In genomic region chr4:142983111-142983510, GRCh38 we compare ENCODE assay signal across 21 cellular contexts.
DNase-seq lines count a peak whose midpoint lies in the region; ATAC-seq, FAIRE-seq and TF ChIP-seq lines count a peak whose summit lies in the region.
"Had no signal": no experiment of that assay in that cellular context is flagged by ENCODE, and none has a peak within 500 bp of the region (broad histone marks: within the 10 kb centered on the region; RNA-seq: fewer than 3 reads in every experiment).

No MANE protein-coding gene starts in this region.

- DNase-seq in A549 (ENCODE audit: low read depth in 1 of 2, low spot score in 1 of 2) (no peak), IMR-90 (no peak), K562 (ENCODE audit: extremely low read depth in 1 of 4, low spot score in 3 of 4) (no peak), fibroblast of pulmonary artery (ENCODE audit: low read depth) (peak; percentile 1), SW 1271 (lab: John Stamatoyannopoulos, UW) (no peak)
- DNase-seq: 8988T; C1 segment of cervical spinal cord; Calu3; CD4-positive, alpha-beta memory T cell; COR-L47; DMS53; DMS79 treated with DMSO at 0.1 percent for 48 hours; GF-D8; GM23248; H7; HCEC 1CT had no signal

- BruUV-seq in IMR-90 (replicated peaks; lab: Mats Ljungman, UMichigan) (no TSS peak), K562 (replicated peaks; lab: Mats Ljungman, UMichigan) (no TSS peak)

- H3K4me3 ChIP-seq in A549: no peak overlapping the region
- H3K4me3 ChIP-seq in IMR-90 (ENCODE audit: insufficient read depth, low read depth, low read length): no peak overlapping the region
- no peak overlapping the region for H3K4me3 ChIP-seq in K562
- no peak overlapping the region for H3K4me3 ChIP-seq in fibroblast of pulmonary artery (replicated peaks; ENCODE audit: low read depth, low read length)
- H3K4me3 ChIP-seq: GM23248 had no signal

- intact Hi-C loops in IMR-90 (cut with micrococcal nuclease): loop anchor here (2.0 kb wide), 1 partner anchor 20 kb away; no protein-coding TSS in a partner anchor
- intact Hi-C loops in K562 (cut with micrococcal nuclease): no loop called here

- no peak overlapping the region for H2BK5ac ChIP-seq in IMR-90 (ENCODE audit: low read depth, low read length, poor library complexity, severe bottlenecking)

- H2AK9ac ChIP-seq in IMR-90 (replicated peaks; ENCODE audit: low read depth, low read length, poor library complexity): no peak overlapping the region

- H3K4me2 ChIP-seq in A549: no peak overlapping the region
- no peak overlapping the region for H3K4me2 ChIP-seq in IMR-90 (ENCODE audit: low read depth, low read length)
- H3K4me2 ChIP-seq in K562 (ENCODE audit: insufficient read depth, low read length): no peak overlapping the region

- no peaks in the 10 kb centered on the region for H3K79me2 ChIP-seq in K562 (ENCODE audit: control insufficient read depth, insufficient read depth, low read length)

- H3K23ac ChIP-seq in IMR-90 (ENCODE audit: low read depth, low read length): no peak overlapping the region

- H3K4me1 ChIP-seq in A549 (no peaks in the 10 kb centered on the region), IMR-90 (ENCODE audit: control insufficient read depth, insufficient read depth, low read length) (no peaks in the 10 kb centered on the region), K562 (replicated peaks in 1 of 2; ENCODE audit: control insufficient read depth in 2 of 2, insufficient read depth in 2 of 2, low read length in 2 of 2) (no peaks in the 10 kb centered on the region)

- H3K9me1 ChIP-seq in IMR-90 (ENCODE audit: insufficient read depth, low read length) (no peaks in the 10 kb centered on the region), K562 (ENCODE audit: control insufficient read depth, insufficient read depth, low read length) (no peaks in the 10 kb centered on the region)

- 25% methylated on average over 3 of the region's 3 CpGs for WGBS in A549 (ENCODE audit: missing lambda C conversion rate)
- no CpG with 5 or more reads among the region's 3 CpGs for WGBS in IMR-90 (ENCODE audit: extremely low coverage in 2 of 2, insufficient read length in 1 of 2), 2 experiments
- 0% methylated on average over 3 of the region's 3 CpGs for WGBS in K562 (ENCODE audit: insufficient coverage, low coverage, missing lambda C conversion rate)

- dilution Hi-C loops in IMR-90 (cut with HindIII; ENCODE audit: low sequenced_read_pairs, unreplicated experiment): no loop called here

- H2AK5ac ChIP-seq in IMR-90 (ENCODE audit: low read depth, low read length): no peak overlapping the region

- no peak for FAIRE-seq in A549 (lab: Jason Lieb, UNC)
- no peak for FAIRE-seq in K562 (lab: Jason Lieb, UNC)
- FAIRE-seq: GM12891, GM18507, H1 had no signal

- H3K36me3 ChIP-seq in IMR-90 (ENCODE audit: control insufficient read depth, insufficient read depth, low read length): no peaks in the 10 kb centered on the region
- no peaks in the 10 kb centered on the region for H3K36me3 ChIP-seq in K562 (ENCODE audit: control insufficient read depth, insufficient read depth, low read length)

- no peaks in the 10 kb centered on the region for H3K79me1 ChIP-seq in IMR-90 (ENCODE audit: low read depth in 1 of 2, low read length in 2 of 2)

- H3K14ac ChIP-seq in IMR-90 (replicated peaks; ENCODE audit: low read depth, low read length): no peak overlapping the region

- H3K4ac ChIP-seq in IMR-90 (ENCODE audit: low read depth, low read length): no peak overlapping the region

- H4K5ac ChIP-seq in IMR-90 (ENCODE audit: low read depth, low read length): no peak overlapping the region

- H4K91ac ChIP-seq in IMR-90 (ENCODE audit: insufficient read depth, low read depth, low read length): no peak overlapping the region

- peaks cover 5% of the 10 kb centered on the region for H3K27me3 ChIP-seq in IMR-90 (ENCODE audit: control insufficient read depth, insufficient read depth, low read length)
- H3K27me3 ChIP-seq in K562 (ENCODE audit: control insufficient read depth in 2 of 2, insufficient read depth in 2 of 2, low read length in 2 of 2): no peaks in the 10 kb centered on the region

- TF ChIP-seq CTCF in A549 (IDR thresholded peaks at IDR 0.05) (no peak), IMR-90 (conservative IDR thresholded peaks at IDR 0.05; ENCODE audit: low read depth, low read length) (no peak), K562 (IDR thresholded peaks at IDR 0.05 in 2 of 3, conservative IDR thresholded peaks at IDR 0.05 in 1 of 3; ENCODE audit: insufficient read depth in 2 of 3, low read depth in 1 of 3, low read length in 3 of 3) (no peak), fibroblast of pulmonary artery (IDR thresholded peaks at IDR 0.05; ENCODE audit: low read length, missing control alignments) (no peak)

- CTCF ChIA-PET in A549 (lab: Yijun Ruan, JAX) (no interaction called here), IMR-90 (lab: Yijun Ruan, JAX) (interaction anchor here (0.9 kb wide), 1 partner anchor 102 kb away, joined by 4 read pairs; no protein-coding TSS in a partner anchor), K562 (lab: Yijun Ruan, JAX; ENCODE audit: low intra/inter-chr PET ratio) (no interaction called here)

- TF ChIP-seq POLR2A in A549 (IDR thresholded peaks at IDR 0.05; ENCODE audit: low read length) (no peak), IMR-90 (IDR thresholded peaks at IDR 0.05; ENCODE audit: low read depth, low read length) (no peak), K562 (conservative IDR thresholded peaks at IDR 0.05) (no peak)

- no peak overlapping the region for H3K18ac ChIP-seq in IMR-90 (ENCODE audit: low read depth, low read length)

- H2AFZ ChIP-seq in IMR-90 (replicated peaks; ENCODE audit: low read length, poor library complexity) (no peak overlapping the region), K562 (ENCODE audit: low read depth, low read length) (no peak overlapping the region)
- H2AFZ ChIP-seq: GM23248 had no signal

- H3K9ac ChIP-seq in IMR-90 (ENCODE audit: low read depth, low read length): no peak overlapping the region
- H3K9ac ChIP-seq in K562 (ENCODE audit: insufficient read depth in 1 of 2, low read depth in 2 of 2, low read length in 2 of 2): no peak overlapping the region
- H3K9ac ChIP-seq: GM23248 had no signal

- POLR2A ChIA-PET in A549 (lab: Yijun Ruan, JAX): no interaction called here
- POLR2A ChIA-PET in IMR-90 (lab: Charles Lee; ENCODE audit: unreplicated experiment): no interaction called here
- POLR2A ChIA-PET in K562 (lab: Yijun Ruan, JAX): no interaction called here

- no peak overlapping the region for H2BK120ac ChIP-seq in IMR-90 (ENCODE audit: low read depth, low read length)

- H3K9me3 ChIP-seq in A549 (no peaks in the 10 kb centered on the region), IMR-90 (ENCODE audit: control insufficient read depth, insufficient read depth, low read length) (no peaks in the 10 kb centered on the region), K562 (replicated peaks; ENCODE audit: control insufficient read depth, insufficient read depth, low read depth, low read length) (no peaks in the 10 kb centered on the region)

- H3K27ac ChIP-seq in A549 (no peak overlapping the region), IMR-90 (ENCODE audit: insufficient read depth, low read length) (no peak overlapping the region), K562 (ENCODE audit: extremely low read depth, low read depth, low read length) (no peak overlapping the region)
- H3K27ac ChIP-seq: GM23248 had no signal

- no peak overlapping the region for H4K8ac ChIP-seq in IMR-90 (ENCODE audit: low read depth in 2 of 2, low read length in 2 of 2)

- H3K56ac ChIP-seq in IMR-90 (ENCODE audit: extremely low read depth, insufficient read depth, low read length): no peak overlapping the region

- H4K20me1 ChIP-seq in IMR-90 (ENCODE audit: insufficient read depth, low read length) (no peaks in the 10 kb centered on the region), K562 (replicated peaks; ENCODE audit: control insufficient read depth, insufficient read depth, low read length) (no peaks in the 10 kb centered on the region)

- in situ Hi-C loops in IMR-90 (cut with MboI; ENCODE audit: low sequenced_read_pairs): no loop called here
- in situ Hi-C loops in K562 (cut with MboI): no loop called here

- TF ChIP-seq EP300 in A549 (IDR thresholded peaks at IDR 0.05) (no peak), K562 (IDR thresholded peaks at IDR 0.05; ENCODE audit: low read length) (no peak)

- TF ChIP-seq RAD21 in A549 (conservative IDR thresholded peaks at IDR 0.05 in 1 of 2, IDR thresholded peaks at IDR 0.05 in 1 of 2) (no peak), IMR-90 (IDR thresholded peaks at IDR 0.05; ENCODE audit: low read length) (no peak), K562 (CRISPR knock-in tag; conservative IDR thresholded peaks at IDR 0.05 in 1 of 2, IDR thresholded peaks at IDR 0.05 in 1 of 2) (no peak)

- no peak overlapping the region for H2BK15ac ChIP-seq in IMR-90 (ENCODE audit: low read depth, low read length)

- no peak overlapping the region for H2BK20ac ChIP-seq in IMR-90 (ENCODE audit: low read depth, low read length)

- ATAC-seq in A549: no peak
- ATAC-seq in IMR-90 (ENCODE audit: low read depth): no peak
- ATAC-seq in K562: no peak
- ATAC-seq in GM21447 (IDR thresholded peaks at IDR 0.05; ENCODE audit: unreplicated experiment): no peak
- no peak for ATAC-seq in HG03175 (IDR thresholded peaks at IDR 0.05; ENCODE audit: unreplicated experiment)

TF ChIP-seq in A549, 52 proteins besides CTCF, POLR2A, EP300 and RAD21:
- peak; percentile 35 for TF ChIP-seq MAFK (IDR thresholded peaks at IDR 0.05; ENCODE audit: partially characterized antibody)
- TF ChIP-seq RNF2 (IDR thresholded peaks at IDR 0.05; ENCODE audit: borderline replicate concordance, low read depth): no peak

TF ChIP-seq in IMR-90, 13 proteins besides CTCF, POLR2A, EP300 and RAD21 (continues in another document):
- TF ChIP-seq MAZ (IDR thresholded peaks at IDR 0.05; ENCODE audit: borderline replicate concordance, low read depth, low read length) (no peak), CHD1 (IDR thresholded peaks at IDR 0.05; ENCODE audit: low read depth, low read length) (no peak), FOS (IDR thresholded peaks at IDR 0.05; ENCODE audit: low read depth, low read length) (no peak), SMC3 (IDR thresholded peaks at IDR 0.05; ENCODE audit: low read depth, low read length) (no peak), MAFK (IDR thresholded peaks at IDR 0.05; ENCODE audit: low read depth, low read length) (peak; percentile 42)

TF ChIP-seq in K562, 482 proteins besides CTCF, POLR2A, EP300 and RAD21:
- TF ChIP-seq ZNF316 (IDR thresholded peaks at IDR 0.05) (peak; percentile 51), TAF15 (IDR thresholded peaks at IDR 0.05; ENCODE audit: low read depth, low read length) (no peak)

Comparison
In these comparisons a context has a peak if more than half of its experiments do, and no peak if none do; other contexts are left out.
1. Of the 35 proteins assayed by ChIP-seq in both K562 and A549: peak only in K562: none; only in A549: MAFK; in both: none; in neither: 34.